Comparison of ENCODE assay signal across 1 cellular context in the genomic region with DNA sequence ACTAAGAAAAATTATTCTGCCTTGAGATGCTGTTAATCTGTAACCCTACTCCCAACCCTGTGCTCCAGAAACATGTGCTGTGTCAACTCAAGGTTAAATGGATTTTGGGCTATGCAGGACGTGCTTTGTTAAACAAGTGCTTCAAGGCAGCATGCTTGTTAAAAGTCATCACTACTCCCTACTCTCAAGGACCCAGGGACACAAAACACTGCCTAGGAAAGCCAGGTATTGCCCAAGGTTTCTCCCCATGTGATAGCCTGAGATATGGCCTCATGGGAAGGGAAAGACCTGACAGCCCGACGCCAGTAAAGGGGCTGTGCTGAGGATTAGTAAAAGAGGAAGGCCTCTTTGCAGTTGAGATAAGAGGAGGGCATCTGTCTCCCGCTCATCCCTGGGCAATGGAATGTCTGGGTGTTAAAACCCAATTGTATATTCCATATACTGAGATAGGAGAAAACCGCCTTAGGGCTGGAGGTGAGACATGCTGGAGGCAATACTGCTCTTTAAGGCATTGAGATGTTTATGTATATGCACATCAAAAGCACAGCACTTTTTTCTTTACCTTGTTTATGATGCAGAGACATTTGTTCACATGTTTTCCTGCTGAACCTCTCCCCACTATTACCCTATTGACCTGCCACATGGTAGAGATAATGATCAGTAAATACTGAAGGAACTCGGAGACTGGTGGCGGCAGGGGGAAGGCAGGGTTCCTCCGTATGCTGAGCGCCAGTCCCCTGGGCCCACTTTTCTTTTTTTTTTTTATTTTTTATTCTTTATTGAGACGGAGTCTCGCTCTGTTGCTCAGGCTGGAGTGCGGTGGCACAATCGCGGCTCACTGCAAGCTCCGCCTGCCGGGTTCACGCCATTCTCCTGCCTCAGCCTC.
TF ChIP-seq lines count a peak whose summit lies in the region.

No MANE protein-coding gene starts in this region.

TF ChIP-seq in HepG2, 621 proteins besides CTCF, POLR2A, EP300 and RAD21 (continued from another document):
- TF ChIP-seq, protein P1, sequence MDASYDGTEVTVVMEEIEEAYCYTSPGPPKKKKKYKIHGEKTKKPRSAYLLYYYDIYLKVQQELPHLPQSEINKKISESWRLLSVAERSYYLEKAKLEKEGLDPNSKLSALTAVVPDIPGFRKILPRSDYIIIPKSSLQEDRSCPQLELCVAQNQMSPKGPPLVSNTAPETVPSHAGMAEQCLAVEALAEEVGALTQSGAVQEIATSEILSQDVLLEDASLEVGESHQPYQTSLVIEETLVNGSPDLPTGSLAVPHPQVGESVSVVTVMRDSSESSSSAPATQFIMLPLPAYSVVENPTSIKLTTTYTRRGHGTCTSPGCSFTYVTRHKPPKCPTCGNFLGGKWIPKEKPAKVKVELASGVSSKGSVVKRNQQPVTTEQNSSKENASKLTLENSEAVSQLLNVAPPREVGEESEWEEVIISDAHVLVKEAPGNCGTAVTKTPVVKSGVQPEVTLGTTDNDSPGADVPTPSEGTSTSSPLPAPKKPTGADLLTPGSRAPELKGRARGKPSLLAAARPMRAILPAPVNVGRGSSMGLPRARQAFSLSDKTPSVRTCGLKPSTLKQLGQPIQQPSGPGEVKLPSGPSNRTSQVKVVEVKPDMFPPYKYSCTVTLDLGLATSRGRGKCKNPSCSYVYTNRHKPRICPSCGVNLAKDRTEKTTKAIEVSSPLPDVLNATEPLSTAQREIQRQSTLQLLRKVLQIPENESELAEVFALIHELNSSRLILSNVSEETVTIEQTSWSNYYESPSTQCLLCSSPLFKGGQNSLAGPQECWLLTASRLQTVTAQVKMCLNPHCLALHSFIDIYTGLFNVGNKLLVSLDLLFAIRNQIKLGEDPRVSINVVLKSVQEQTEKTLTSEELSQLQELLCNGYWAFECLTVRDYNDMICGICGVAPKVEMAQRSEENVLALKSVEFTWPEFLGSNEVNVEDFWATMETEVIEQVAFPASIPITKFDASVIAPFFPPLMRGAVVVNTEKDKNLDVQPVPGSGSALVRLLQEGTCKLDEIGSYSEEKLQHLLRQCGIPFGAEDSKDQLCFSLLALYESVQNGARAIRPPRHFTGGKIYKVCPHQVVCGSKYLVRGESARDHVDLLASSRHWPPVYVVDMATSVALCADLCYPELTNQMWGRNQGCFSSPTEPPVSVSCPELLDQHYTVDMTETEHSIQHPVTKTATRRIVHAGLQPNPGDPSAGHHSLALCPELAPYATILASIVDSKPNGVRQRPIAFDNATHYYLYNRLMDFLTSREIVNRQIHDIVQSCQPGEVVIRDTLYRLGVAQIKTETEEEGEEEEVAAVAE (CRISPR knock-in tag; IDR thresholded peaks at IDR 0.05; ENCODE audit: borderline replicate concordance): peak; percentile 62; the same call in 1 of the 2 replicates
- TF ChIP-seq, protein P2, sequence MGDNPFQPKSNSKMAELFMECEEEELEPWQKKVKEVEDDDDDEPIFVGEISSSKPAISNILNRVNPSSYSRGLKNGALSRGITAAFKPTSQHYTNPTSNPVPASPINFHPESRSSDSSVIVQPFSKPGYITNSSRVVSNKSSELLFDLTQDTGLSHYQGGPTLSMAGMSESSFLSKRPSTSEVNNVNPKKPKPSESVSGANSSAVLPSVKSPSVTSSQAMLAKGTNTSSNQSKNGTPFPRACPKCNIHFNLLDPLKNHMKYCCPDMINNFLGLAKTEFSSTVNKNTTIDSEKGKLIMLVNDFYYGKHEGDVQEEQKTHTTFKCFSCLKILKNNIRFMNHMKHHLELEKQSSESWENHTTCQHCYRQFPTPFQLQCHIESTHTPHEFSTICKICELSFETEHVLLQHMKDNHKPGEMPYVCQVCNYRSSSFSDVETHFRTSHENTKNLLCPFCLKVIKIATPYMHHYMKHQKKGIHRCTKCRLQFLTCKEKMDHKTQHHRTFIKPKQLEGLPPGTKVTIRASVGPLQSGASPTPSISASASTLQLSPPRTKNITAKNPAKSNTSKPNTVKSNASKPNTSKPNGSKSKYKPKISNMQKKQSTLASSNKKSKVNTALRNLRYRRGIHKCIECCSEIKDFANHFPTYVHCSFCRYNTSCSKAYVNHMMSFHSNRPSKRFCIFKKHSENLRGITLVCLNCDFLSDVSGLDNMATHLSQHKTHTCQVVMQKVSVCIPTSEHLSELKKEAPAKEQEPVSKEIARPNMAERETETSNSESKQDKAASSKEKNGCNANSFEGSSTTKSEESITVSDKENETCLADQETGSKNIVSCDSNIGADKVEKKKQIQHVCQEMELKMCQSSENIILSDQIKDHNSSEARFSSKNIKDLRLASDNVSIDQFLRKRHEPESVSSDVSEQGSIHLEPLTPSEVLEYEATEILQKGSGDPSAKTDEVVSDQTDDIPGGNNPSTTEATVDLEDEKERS (CRISPR knock-in tag; IDR thresholded peaks at IDR 0.05): peak; percentile 80; the same call in 1 of the 2 replicates
